In genomic region chr19:13053761-13054604, GRCh38 we compare ENCODE assay signal across 1 cellular context.
A peak's percentile ranks its signal among the peaks of the same experiment; 100 is the strongest.
TF ChIP-seq lines count a peak whose summit lies in the region.

No MANE protein-coding gene starts in this region.

TF ChIP-seq in HepG2, 621 proteins besides CTCF, POLR2A, EP300 and RAD21 (continued from another document and continues in another):
- TF ChIP-seq PAXIP1 (CRISPR knock-in tag; conservative IDR thresholded peaks at IDR 0.05): peak; percentile 97
- TF ChIP-seq NCOA1 (CRISPR knock-in tag; IDR thresholded peaks at IDR 0.05): 0 out of 2 replicates have a peak, but pooled peaks have one; percentile 19
- TF ChIP-seq ZNF552 (CRISPR knock-in tag; IDR thresholded peaks at IDR 0.05; ENCODE audit: borderline replicate concordance): peak; percentile 55; the same call in 1 of the 2 replicates
- no peak for TF ChIP-seq ZBTB40 (IDR thresholded peaks at IDR 0.05)
- TF ChIP-seq ZBTB40 (CRISPR knock-in tag; IDR thresholded peaks at IDR 0.05): no peak
- TF ChIP-seq ZIK1 (CRISPR knock-in tag; IDR thresholded peaks at IDR 0.05; ENCODE audit: borderline replicate concordance, low read depth): 0 out of 2 replicates have a peak, but pooled peaks have one; percentile 67
- TF ChIP-seq NFAT5 (CRISPR knock-in tag; IDR thresholded peaks at IDR 0.05): no peak
- TF ChIP-seq KDM2A (CRISPR knock-in tag; IDR thresholded peaks at IDR 0.05; ENCODE audit: borderline replicate concordance, low read depth): no peak
- TF ChIP-seq ZNF678 (CRISPR knock-in tag; IDR thresholded peaks at IDR 0.05): no peak
- no peak for TF ChIP-seq CERS6 (CRISPR knock-in tag; IDR thresholded peaks at IDR 0.05)
- TF ChIP-seq ZNF33B (CRISPR knock-in tag; IDR thresholded peaks at IDR 0.05): peak; percentile 17; the same call in 1 of the 2 replicates
- peak; percentile 89 for TF ChIP-seq BCL3 (CRISPR knock-in tag; IDR thresholded peaks at IDR 0.05)
- TF ChIP-seq PITX1 (CRISPR knock-in tag; IDR thresholded peaks at IDR 0.05): peak; percentile 81; the same call in 1 of the 2 replicates
- TF ChIP-seq ARNTL (CRISPR knock-in tag; IDR thresholded peaks at IDR 0.05): peak; percentile 77
- TF ChIP-seq NKX3-1 (CRISPR knock-in tag; IDR thresholded peaks at IDR 0.05): 0 out of 2 replicates have a peak, but pooled peaks have one; percentile 23
- TF ChIP-seq KAT7 (CRISPR knock-in tag; IDR thresholded peaks at IDR 0.05; ENCODE audit: borderline replicate concordance): no peak
- 0 out of 2 replicates have a peak, but pooled peaks have one; percentile 31 for TF ChIP-seq FOXO1 (CRISPR knock-in tag; IDR thresholded peaks at IDR 0.05)
- 0 out of 2 replicates have a peak, but pooled peaks have one; percentile 33 for TF ChIP-seq ZKSCAN1 (IDR thresholded peaks at IDR 0.05; ENCODE audit: low read length)
- peak; percentile 82; the same call in 1 of the 2 replicates for TF ChIP-seq HMG20B (CRISPR knock-in tag; conservative IDR thresholded peaks at IDR 0.05)
- TF ChIP-seq NFIB (CRISPR knock-in tag; IDR thresholded peaks at IDR 0.05; ENCODE audit: borderline replicate concordance): no peak
- TF ChIP-seq AKNA (CRISPR knock-in tag; IDR thresholded peaks at IDR 0.05; ENCODE audit: borderline replicate concordance): no peak
- TF ChIP-seq ZNF607 (CRISPR knock-in tag; IDR thresholded peaks at IDR 0.05; ENCODE audit: borderline replicate concordance): peak; percentile 62; the same call in 1 of the 2 replicates
- TF ChIP-seq ZNF576 (CRISPR knock-in tag; IDR thresholded peaks at IDR 0.05): no peak
- peak; percentile 57 for TF ChIP-seq YY1 (IDR thresholded peaks at IDR 0.05; ENCODE audit: insufficient read depth, insufficient replicate concordance, low read depth, low read length)
- no peak for TF ChIP-seq ZNF143 (CRISPR knock-in tag; IDR thresholded peaks at IDR 0.05)
- TF ChIP-seq KLF16 (CRISPR knock-in tag; IDR thresholded peaks at IDR 0.05): peak in 1 of 2 experiments; percentile 89; a peak in 2 of 4 replicates
